26 cellular contexts compared by ENCODE assay signal in genomic region chr2:15670469-15670868, GRCh38.
"Had no signal": no experiment of that assay in that cellular context is flagged by ENCODE, and none has a peak within 500 bp of the region (broad histone marks: within the 10 kb centered on the region; RNA-seq: fewer than 3 reads in every experiment).

No MANE protein-coding gene starts in this region.

- H3K27ac ChIP-seq: stomach, suprapubic skin, testis, thoracic aorta, thyroid gland, tibial artery, tibial nerve, transverse colon, upper lobe of left lung, upper lobe of right lung, uterus, vagina had no signal

- DNase-seq: stimulated activated CD4-positive, alpha-beta T cell treated with anti-CD3 and anti-CD28 coated beads, Interleukin-2, amount 100 ng/mL, for 48 hours; stimulated activated CD4-positive, alpha-beta T cell treated with anti-CD3 and anti-CD28 coated beads, Interleukin-4, amount 100 ng/mL, for 1 hour; stimulated activated CD4-positive, alpha-beta T cell treated with anti-CD3 and anti-CD28 coated beads, Interleukin-4, amount 100 ng/mL, for 24 hours; stimulated activated CD4-positive, alpha-beta T cell treated with anti-CD3 and anti-CD28 coated beads, Interleukin-4, amount 100 ng/mL, for 4 hours; stimulated activated CD8-positive, alpha-beta memory T cell treated with anti-CD3 and anti-CD28 coated beads, Interleukin-4, amount 100 ng/mL, for 48 hours; stimulated activated naive B cell treated with anti-CD40 and anti-IgM and Interleukin-4, amounts not matched to agents 10 μg/mL and 1 μg/mL and 100 μg/mL, for 72 hours; stimulated activated naive CD4-positive, alpha-beta T cell; stimulated activated naive CD4-positive, alpha-beta T cell treated with Interleukin-2 at 50 U/mL for 16 hours; stimulated activated naive CD8-positive, alpha-beta T cell treated with anti-CD3 and anti-CD28 coated beads, Interleukin-15, amount 100 ng/mL, for 72 hours; stimulated activated naive CD8-positive, alpha-beta T cell treated with anti-CD3 and anti-CD28 coated beads, Interleukin-15, Interleukin-2, amounts not matched to agents 100 U/mL and 50 U/mL, for 24 hours; stomach; substantia nigra; testis; thyroid gland; transverse colon; upper lobe of left lung; upper lobe of right lung; uterus had no signal

- H3K36me3 ChIP-seq: stomach, suprapubic skin, thoracic aorta, thyroid gland, tibial artery, tibial nerve, transverse colon, upper lobe of left lung, upper lobe of right lung, uterus, vagina had no signal

- H3K27me3 ChIP-seq: testis, thyroid gland, tibial nerve, transverse colon, upper lobe of left lung, upper lobe of right lung, uterus, vagina had no signal

- H3K9me3 ChIP-seq: stomach, suprapubic skin, testis, thoracic aorta, thyroid gland, tibial artery, tibial nerve, transverse colon, upper lobe of left lung, upper lobe of right lung, uterus, vagina had no signal

- H3K4me1 ChIP-seq: testis, tibial artery, upper lobe of right lung, uterus, vagina had no signal

- FAIRE-seq: urothelium cell line had no signal

- ATAC-seq: stimulated activated effector memory CD8-positive, alpha-beta T cell treated with anti-CD3 and anti-CD28 coated beads, Interleukin-12 subunit alpha, Interleukin-12 subunit beta, amount 100 ng/mL, for 72 hours; stimulated activated memory B cell treated with anti-CD40 and anti-IgM and Interleukin-4, amounts not matched to agents 10 μg/mL and 1 μg/mL and 100 μg/mL, for 72 hours; stimulated activated naive B cell treated with anti-CD40 and anti-IgM and Interleukin-4, amounts not matched to agents 10 μg/mL and 1 μg/mL and 100 μg/mL, for 72 hours; stimulated activated naive CD8-positive, alpha-beta T cell treated with anti-CD3 and anti-CD28 coated beads, Interleukin-15, amount 100 ng/mL, for 72 hours; stimulated activated naive CD8-positive, alpha-beta T cell treated with anti-CD3 and anti-CD28 coated beads, Interleukin-15, Interleukin-2, amounts not matched to agents 100 U/mL and 50 U/mL, for 24 hours; upper lobe of right lung had no signal

- H3K4me3 ChIP-seq: stomach, suprapubic skin, testis, thoracic aorta, thyroid gland, tibial artery, tibial nerve, transverse colon, upper lobe of left lung, upper lobe of right lung, uterus, vagina had no signal
